Comparison of ENCODE assay signal across 17 cellular contexts in the genomic region with DNA sequence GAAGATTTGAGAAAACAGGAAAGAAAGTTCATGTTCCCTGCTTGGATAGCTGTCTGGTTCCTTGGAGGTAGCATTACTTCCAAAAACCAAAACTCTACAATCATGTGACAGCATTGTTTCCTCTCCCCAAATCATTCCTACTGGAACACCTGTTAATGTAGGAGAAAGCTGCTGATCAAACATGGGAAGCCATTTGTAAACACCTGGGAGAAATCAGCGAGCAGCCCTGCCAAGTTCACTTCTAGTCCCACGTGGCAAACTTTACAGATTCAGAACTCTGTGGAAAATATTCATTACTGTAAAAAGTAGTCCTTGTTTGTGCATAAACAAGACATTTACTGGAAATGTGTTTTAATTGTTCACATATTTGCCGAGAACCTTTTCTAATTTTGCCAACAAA.
DNase-seq lines count a peak whose midpoint lies in the region; ATAC-seq, FAIRE-seq and TF ChIP-seq lines count a peak whose summit lies in the region.
"Had no signal": no experiment of that assay in that cellular context is flagged by ENCODE, and none has a peak within 500 bp of the region (broad histone marks: within the 10 kb centered on the region; RNA-seq: fewer than 3 reads in every experiment).

No MANE protein-coding gene starts in this region.

- H3K79me2 ChIP-seq in H9 (ENCODE audit: insufficient read depth, low read length) = no peaks in the 10 kb centered on the region

- H3K4me2 ChIP-seq in H9 (ENCODE audit: insufficient read depth, insufficient read length, low read length) = no peak overlapping the region
- H3K4me2 ChIP-seq: BLaER1 had no signal

- no peak overlapping the region for H2BK20ac ChIP-seq in H9 (ENCODE audit: low read depth, low read length, poor library complexity, severe bottlenecking)

- H3K18ac ChIP-seq in H9 (ENCODE audit: insufficient read length, low read depth, low read length) = no peak overlapping the region

- H3K23me2 ChIP-seq in H9 (ENCODE audit: insufficient read length, low read depth, low read length, poor library complexity, severe bottlenecking) = no peaks in the 10 kb centered on the region

- no peaks in the 10 kb centered on the region for H4K20me1 ChIP-seq in H9 (ENCODE audit: control insufficient read depth, insufficient read depth, insufficient read length)
- H4K20me1 ChIP-seq: BLaER1 had no signal

- H2BK5ac ChIP-seq in H9 (ENCODE audit: insufficient read length, low read length) = no peak overlapping the region

- no peaks in the 10 kb centered on the region; a peak in 2 of 7 replicates for H3K36me3 Mint-ChIP-seq in H9 (ENCODE audit: insufficient read depth in 1 of 3, low read depth in 3 of 3)
- H3K36me3 Mint-ChIP-seq: CD14-positive monocyte; CD4-positive, alpha-beta memory T cell had no signal

- no peak for FAIRE-seq in pancreas (lab: Jason Lieb, UNC)
- FAIRE-seq: H1 had no signal

- H3K27me3 ChIP-seq in pancreas (no peaks in the 10 kb centered on the region), H9 (ENCODE audit: insufficient read depth, low read length) (no peaks in the 10 kb centered on the region)
- H3K27me3 ChIP-seq: BLaER1 had no signal

- H4K8ac ChIP-seq in H9 (replicated peaks; ENCODE audit: insufficient read length, low read depth, low read length) = no peak overlapping the region

- H3K9ac ChIP-seq in H9 (ENCODE audit: extremely low read depth, insufficient read length, low read length) = no peak overlapping the region
- H3K9ac ChIP-seq: BLaER1 had no signal

- no peak overlapping the region for H4K91ac ChIP-seq in H9 (ENCODE audit: insufficient read length, low read depth, low read length)

- H2BK15ac ChIP-seq in H9 (ENCODE audit: low read depth, low read length) = no peak overlapping the region

- H3K14ac ChIP-seq in H9 (ENCODE audit: insufficient read depth, low read length) = no peak overlapping the region

- no peak overlapping the region for H2BK12ac ChIP-seq in H9 (ENCODE audit: insufficient read length, low read depth, low read length)

- H2AK5ac ChIP-seq in H9 (ENCODE audit: insufficient read length, low read length) = no peak overlapping the region

- no peak overlapping the region for H2BK120ac ChIP-seq in H9 (ENCODE audit: low read depth, low read length, poor library complexity, severe bottlenecking)

- TF ChIP-seq CTCF in pancreas (IDR thresholded peaks at IDR 0.05) (no peak), H9 (conservative IDR thresholded peaks at IDR 0.05) (no peak)

- no peaks in the 10 kb centered on the region for H3K9me3 ChIP-seq in pancreas
- no peaks in the 10 kb centered on the region for H3K9me3 ChIP-seq in H9 (ENCODE audit: control insufficient read depth, low read depth, low read length)
- H3K9me3 ChIP-seq: BLaER1, HAP-1 had no signal

- H3K4me1 ChIP-seq in pancreas = peaks cover 0 to 10% (median 0%) of the 10 kb centered on the region in 3 donors
- H3K4me1 ChIP-seq in H9 (ENCODE audit: insufficient read depth, low read length) = no peaks in the 10 kb centered on the region
- H3K4me1 ChIP-seq: BLaER1, HAP-1 had no signal

- H4K5ac ChIP-seq in H9 (ENCODE audit: insufficient read length, low read depth, low read length) = no peak overlapping the region

- no peak overlapping the region for H3K23ac ChIP-seq in H9 (ENCODE audit: insufficient read length, low read depth, low read length)

- no peak overlapping the region for H3K27ac Mint-ChIP-seq in H9
- H3K27ac Mint-ChIP-seq: CD14-positive monocyte; CD4-positive, alpha-beta memory T cell had no signal

- WGBS in pancreas, 2 donors = 23 to 24% methylated on average over 3 of the region's 3 CpGs
- no CpG with 5 or more reads among the region's 3 CpGs for WGBS in H9 (ENCODE audit: extremely low coverage, insufficient read length, low lambda C conversion rate)

- H3T11ph ChIP-seq in H9 (ENCODE audit: low read length) = no peak overlapping the region

- H3K36me3 ChIP-seq in pancreas = no peaks in the 10 kb centered on the region
- H3K36me3 ChIP-seq: BLaER1, HAP-1 had no signal

- H3K4me3 Mint-ChIP-seq in H9 = no peak overlapping the region
- H3K4me3 Mint-ChIP-seq: CD14-positive monocyte; CD4-positive, alpha-beta memory T cell had no signal

- peak; percentile 36 for DNase-seq in NCI-H2029 treated with DMSO at 0.1 percent for 48 hours (lab: John Stamatoyannopoulos, UW)
- DNase-seq in NCI-H2029 (lab: John Stamatoyannopoulos, UW) = no peak
- peak; percentile 5 for DNase-seq in COLO668 (lab: John Stamatoyannopoulos, UW; ENCODE audit: unreplicated experiment)
- DNase-seq in NCI-H1105 treated with DMSO at 0.1 percent for 48 hours (lab: John Stamatoyannopoulos, UW) = peak; percentile 21
- DNase-seq in pancreas = peak in 4 of 6 donors; percentile 41 to 57 (median 50)
- no peak for DNase-seq in NCI-H1436 (lab: John Stamatoyannopoulos, UW)
- DNase-seq in H9 = no peak
- DNase-seq: 8988T; Calu3; CD4-positive, alpha-beta memory T cell; DMS79; GDM1 had no signal

- H3K27me3 Mint-ChIP-seq in H9 (ENCODE audit: low read depth) = no peaks in the 10 kb centered on the region

- ATAC-seq in pancreas (peak; percentile 87 to 98 (median 94)), GM18858 (IDR thresholded peaks at IDR 0.05; ENCODE audit: unreplicated experiment) (no peak)

- H3K27ac ChIP-seq in pancreas = peak overlapping the region in 1 of 4 donors; percentile 36
- H3K27ac ChIP-seq in H9 (ENCODE audit: insufficient read length, low read depth, low read length) = no peak overlapping the region
- H3K27ac ChIP-seq: BLaER1 had no signal

- no peak overlapping the region for H3K56ac ChIP-seq in H9 (ENCODE audit: insufficient read length, low read depth, low read length)

- H3K4ac ChIP-seq in H9 (ENCODE audit: low read depth, low read length) = no peak overlapping the region

- peaks cover 4% of the 10 kb centered on the region in 2 experiments; a peak in 3 of 5 replicates for H3K9me3 Mint-ChIP-seq in H9

- intact Hi-C loops in pancreas (cut with DNase I) = no loop called here

- H2AFZ ChIP-seq in H9 (ENCODE audit: low read length) = no peak overlapping the region

- H3K4me3 ChIP-seq in pancreas = no peak overlapping the region
- H3K4me3 ChIP-seq: BLaER1, HAP-1 had no signal

- H3K4me1 Mint-ChIP-seq in H9 = peaks cover 3 to 4% of the 10 kb centered on the region in 2 experiments
- H3K4me1 Mint-ChIP-seq: CD14-positive monocyte; CD4-positive, alpha-beta memory T cell had no signal

- no peaks in the 10 kb centered on the region for H3K79me1 ChIP-seq in H9 (ENCODE audit: insufficient read depth, low read depth, low read length, poor library complexity, severe bottlenecking)

Comparison
In these comparisons a context has a peak if more than half of its experiments do, and no peak if none do; other contexts are left out.
1. DNase-seq: peak in NCI-H2029 treated with DMSO at 0.1 percent for 48 hours (single experiment), COLO668 (single experiment), NCI-H1105 treated with DMSO at 0.1 percent for 48 hours (single experiment) and pancreas (4 of 6); none in NCI-H2029 (single experiment), NCI-H1436 (single experiment) and H9 (single experiment).